ENCODE assay signal across 1 cellular context in the genomic region with DNA sequence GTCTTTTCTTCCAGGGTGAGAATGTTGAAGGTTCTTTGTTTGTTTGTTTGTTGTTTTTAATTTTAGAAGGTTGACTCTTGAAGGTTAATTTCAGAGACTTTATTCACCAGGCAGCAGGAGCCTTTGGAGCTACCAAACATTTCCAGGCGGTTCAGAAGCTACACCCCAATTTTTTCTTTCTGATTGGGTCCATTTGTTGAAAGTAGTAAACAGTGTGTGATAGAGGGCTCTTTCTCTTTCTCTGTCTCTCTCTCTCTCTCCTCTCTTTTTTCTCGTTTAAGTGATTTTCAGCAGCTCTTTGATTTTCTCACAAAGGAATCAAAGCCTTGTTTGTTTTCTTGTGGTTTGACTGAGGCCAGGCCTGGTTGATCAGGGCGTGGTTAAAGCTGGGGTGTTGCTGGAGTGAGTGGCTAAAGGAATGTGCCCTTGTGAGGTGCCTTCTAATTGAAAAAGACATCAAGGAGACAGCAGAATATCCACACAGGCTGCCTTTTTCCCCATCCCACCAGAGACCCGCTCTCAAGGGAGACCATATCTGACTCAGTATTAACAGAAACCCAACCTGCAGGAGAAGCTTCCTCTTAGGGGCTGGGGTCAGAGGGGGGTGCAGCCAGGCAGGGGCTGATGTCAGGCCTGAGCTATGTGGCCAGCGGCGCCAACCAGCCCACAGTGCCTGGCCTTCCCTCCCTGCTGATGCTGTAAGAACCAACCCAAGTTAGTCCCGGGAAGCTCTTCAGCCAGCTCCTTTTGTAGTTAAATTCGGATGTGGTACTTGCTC.
TF ChIP-seq lines count a peak whose summit lies in the region.

No MANE protein-coding gene starts in this region.

TF ChIP-seq in IMR-90, 13 proteins besides CTCF, POLR2A, EP300 and RAD21 (continued from another document):
- TF ChIP-seq, protein P1, sequence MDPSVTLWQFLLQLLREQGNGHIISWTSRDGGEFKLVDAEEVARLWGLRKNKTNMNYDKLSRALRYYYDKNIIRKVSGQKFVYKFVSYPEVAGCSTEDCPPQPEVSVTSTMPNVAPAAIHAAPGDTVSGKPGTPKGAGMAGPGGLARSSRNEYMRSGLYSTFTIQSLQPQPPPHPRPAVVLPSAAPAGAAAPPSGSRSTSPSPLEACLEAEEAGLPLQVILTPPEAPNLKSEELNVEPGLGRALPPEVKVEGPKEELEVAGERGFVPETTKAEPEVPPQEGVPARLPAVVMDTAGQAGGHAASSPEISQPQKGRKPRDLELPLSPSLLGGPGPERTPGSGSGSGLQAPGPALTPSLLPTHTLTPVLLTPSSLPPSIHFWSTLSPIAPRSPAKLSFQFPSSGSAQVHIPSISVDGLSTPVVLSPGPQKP (IDR thresholded peaks at IDR 0.05; ENCODE audit: borderline replicate concordance, low read depth, low read length) = no peak
- TF ChIP-seq MAZ (IDR thresholded peaks at IDR 0.05; ENCODE audit: borderline replicate concordance, low read depth, low read length) = no peak
